15 cellular contexts compared by ENCODE assay signal in the genomic region with DNA sequence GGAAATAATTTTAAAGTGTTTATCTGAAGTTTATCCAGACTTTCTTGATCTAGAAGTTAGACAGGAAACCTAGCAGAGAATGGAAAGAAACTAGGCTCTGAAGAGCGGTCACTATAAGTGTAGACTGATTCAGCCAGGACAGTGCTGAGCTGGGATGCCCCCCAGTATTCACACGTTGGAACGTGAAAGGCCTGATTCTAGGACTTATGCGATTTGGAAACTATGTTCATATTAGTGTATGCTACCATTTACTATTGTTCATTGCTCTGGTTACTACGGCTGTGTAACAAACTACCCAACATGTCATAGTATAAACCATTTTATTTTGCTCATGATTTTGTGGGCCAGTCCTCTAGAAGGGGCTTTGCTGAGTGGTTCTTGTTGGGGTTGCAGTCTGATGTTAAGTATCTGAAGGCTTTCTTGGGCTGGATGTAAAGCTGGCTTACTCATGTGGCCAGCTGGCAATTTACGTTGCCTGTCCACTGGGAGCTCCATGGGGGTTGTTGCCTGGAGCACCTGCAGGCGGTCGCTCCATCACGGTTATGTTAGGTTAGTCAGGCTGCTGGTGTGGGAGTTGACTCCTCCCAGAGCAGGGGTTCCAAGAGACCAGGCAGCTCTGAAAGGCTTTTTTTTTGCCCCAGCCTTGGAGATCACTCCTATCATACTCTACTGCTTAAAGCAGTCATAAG.
DNase-seq lines count a peak whose midpoint lies in the region; ATAC-seq and TF ChIP-seq lines count a peak whose summit lies in the region.
"Had no signal": no experiment of that assay in that cellular context is flagged by ENCODE, and none has a peak within 500 bp of the region (broad histone marks: within the 10 kb centered on the region; RNA-seq: fewer than 3 reads in every experiment).

No MANE protein-coding gene starts in this region.

- H3K27ac ChIP-seq in hepatocyte (peak overlapping the region; percentile 72), psoas muscle (peak overlapping the region; percentile 6), vagina (peak overlapping the region; percentile 89)
- H3K27ac ChIP-seq: 22Rv1 had no signal

- no peak overlapping the region for H2AFZ ChIP-seq in hepatocyte

- peak in 1 of 4 donors; percentile 36 for ATAC-seq in psoas muscle
- ATAC-seq in activated T-cell treated with anti-CD3 and anti-CD28 coated beads, Interleukin-2, amount 50 U/mL, for 4 hours: no peak

- intact Hi-C loops in psoas muscle (cut with DNase I) (no loop called here), vagina (cut with DNase I) (no loop called here)

- peaks cover 2% of the 10 kb centered on the region for H3K4me1 Mint-ChIP-seq in activated T-cell treated with anti-CD3 and anti-CD28 coated beads, Interleukin-2, amount 50 U/mL, for 4 hours (ENCODE audit: low read depth)
- H3K4me1 Mint-ChIP-seq: memory B cell had no signal

- H3K27me3 ChIP-seq in hepatocyte: no peaks in the 10 kb centered on the region
- no peaks in the 10 kb centered on the region for H3K27me3 ChIP-seq in psoas muscle (ENCODE audit: insufficient read depth in 3 of 3, low read length in 2 of 3)
- no peaks in the 10 kb centered on the region for H3K27me3 ChIP-seq in vagina

- peaks cover 5% of the 10 kb centered on the region for H3K27me3 Mint-ChIP-seq in activated T-cell treated with anti-CD3 and anti-CD28 coated beads, Interleukin-2, amount 50 U/mL, for 4 hours (ENCODE audit: low read depth)

- no peaks in the 10 kb centered on the region for H4K20me1 ChIP-seq in hepatocyte (ENCODE audit: insufficient read depth, poor library complexity, severe bottlenecking)

- H3K9me2 ChIP-seq in hepatocyte (replicated peaks; ENCODE audit: insufficient read depth): no peaks in the 10 kb centered on the region

- 84% methylated on average over 9 of the region's 9 CpGs for WGBS in hepatocyte (ENCODE audit: low lambda C conversion rate, missing lambda C conversion rate)
- 72 to 75% (median 74%) methylated on average over 9 of the region's 9 CpGs for WGBS in psoas muscle, 3 donors

- peak overlapping the region; percentile 45 for H3K4me2 ChIP-seq in hepatocyte

- TF ChIP-seq CTCF in hepatocyte (IDR thresholded peaks at IDR 0.05; ENCODE audit: poor library complexity): no peak
- TF ChIP-seq CTCF in psoas muscle (IDR thresholded peaks at IDR 0.05): no peak
- TF ChIP-seq CTCF in vagina (IDR thresholded peaks at IDR 0.05): no peak

- no peaks in the 10 kb centered on the region for H3K9me3 Mint-ChIP-seq in activated T-cell treated with anti-CD3 and anti-CD28 coated beads, Interleukin-2, amount 50 U/mL, for 4 hours
- H3K9me3 Mint-ChIP-seq: memory B cell; T-helper 2 cell treated with Interferon-gamma antibody and Interleukin-4, amounts not matched to agents 5 μg/mL and 100 μg/mL, for 36 hours had no signal

- H3K4me3 ChIP-seq in hepatocyte (no peak overlapping the region), psoas muscle (no peak overlapping the region), vagina (peak overlapping the region in 1 of 2 donors; percentile 7)

- H3K79me2 ChIP-seq in hepatocyte: no peaks in the 10 kb centered on the region

- no peaks in the 10 kb centered on the region for H3K9me3 ChIP-seq in hepatocyte (ENCODE audit: low read depth)
- no peaks in the 10 kb centered on the region for H3K9me3 ChIP-seq in psoas muscle
- no peaks in the 10 kb centered on the region for H3K9me3 ChIP-seq in vagina

- H3K4me1 ChIP-seq in hepatocyte (ENCODE audit: insufficient read depth) (peaks cover 5% of the 10 kb centered on the region), psoas muscle (peaks cover 9% of the 10 kb centered on the region), vagina (peaks cover 43% of the 10 kb centered on the region)

- DNase-seq in DMS 273 (lab: John Stamatoyannopoulos, UW; ENCODE audit: unreplicated experiment) (peak; percentile 3), DMS 273 treated with DMSO at 0.1 percent for 48 hours (lab: John Stamatoyannopoulos, UW) (no peak), hepatocyte (ENCODE audit: low spot score) (no peak), psoas muscle (no peak), vagina (ENCODE audit: extremely low spot score in 2 of 2) (no peak), activated T-cell treated with anti-CD3 and anti-CD28 coated beads for 4 hours (no peak), cerebellar cortex (ENCODE audit: low spot score) (no peak)
- no peak for DNase-seq in activated T-cell treated with anti-CD3 and anti-CD28 coated beads, Interleukin-2, amount 50 U/mL, for 4 hours
- DNase-seq: activated CD4-positive, alpha-beta T cell treated with anti-CD3 and anti-CD28 coated beads, Interleukin-2, amount 50 U/mL, for 48 hours; activated effector memory CD4-positive, alpha-beta T cell treated with anti-CD3 and anti-CD28 coated beads, Interleukin-2, amount 50 U/mL, for 16 hours; NCI-H1930; NCI-H748 treated with DMSO at 0.1 percent for 48 hours had no signal

- H3K36me3 ChIP-seq in hepatocyte (replicated peaks; ENCODE audit: insufficient read depth, low read depth): no peaks in the 10 kb centered on the region
- no peaks in the 10 kb centered on the region for H3K36me3 ChIP-seq in psoas muscle (ENCODE audit: insufficient read depth in 1 of 2, low read depth in 1 of 2)
- no peaks in the 10 kb centered on the region for H3K36me3 ChIP-seq in vagina

- TF ChIP-seq POLR2A in vagina (IDR thresholded peaks at IDR 0.05): no peak

- no peak overlapping the region for H3K4me3 Mint-ChIP-seq in activated T-cell treated with anti-CD3 and anti-CD28 coated beads, Interleukin-2, amount 50 U/mL, for 4 hours
- H3K4me3 Mint-ChIP-seq: memory B cell; T-helper 2 cell treated with Interferon-gamma antibody and Interleukin-4, amounts not matched to agents 5 μg/mL and 100 μg/mL, for 36 hours had no signal

- no peaks in the 10 kb centered on the region for H3K36me3 Mint-ChIP-seq in activated T-cell treated with anti-CD3 and anti-CD28 coated beads, Interleukin-2, amount 50 U/mL, for 4 hours (ENCODE audit: insufficient read depth)
- H3K36me3 Mint-ChIP-seq: memory B cell had no signal

Comparison
In these comparisons a context has a peak if more than half of its experiments do, and no peak if none do; other contexts are left out.
1. H3K27ac ChIP-seq: peak in every context shown above with its lines; median percentile 89 in vagina; 72 in hepatocyte; 6 in psoas muscle.